ENCODE assay signal across 12 cellular contexts in genomic region chr18:38751897-38752296, GRCh38.
A peak's percentile ranks its signal among the peaks of the same experiment; 100 is the strongest.
DNase-seq lines count a peak whose midpoint lies in the region; TF ChIP-seq lines count a peak whose summit lies in the region.
"Had no signal": no experiment of that assay in that cellular context is flagged by ENCODE, and none has a peak within 500 bp of the region (broad histone marks: within the 10 kb centered on the region; RNA-seq: fewer than 3 reads in every experiment).

No MANE protein-coding gene starts in this region.

- intact Hi-C loops in stomach (cut with DNase I; ENCODE audit: low total_unique reads) (no loop called here), left ventricle myocardium inferior (cut with micrococcal nuclease) (no loop called here)

- peak; percentile 8 for DNase-seq in stimulated activated CD4-positive, alpha-beta T cell treated with anti-CD3 and anti-CD28 coated beads, Interleukin-15, amount 100 ng/mL, for 24 hours
- no peak for DNase-seq in stimulated activated CD4-positive, alpha-beta T cell treated with anti-CD3 and anti-CD28 coated beads, Interleukin-2, amount 100 ng/mL, for 48 hours
- DNase-seq in cerebellum (ENCODE audit: low spot score), result peak; percentile 15
- DNase-seq in type B pancreatic cell (ENCODE audit: extremely low spot score, unreplicated experiment), result no peak
- no peak for DNase-seq in stomach
- no peak for DNase-seq in left ventricle myocardium inferior
- DNase-seq in iPS-NIHi7 (ENCODE audit: extremely low spot score), result no peak
- DNase-seq: activated effector memory CD4-positive, alpha-beta T cell treated with Interleukin-2 at 50 U/mL for 16 hours; GOT3; NCI-H1105 treated with DMSO at 0.1 percent for 48 hours; small intestine had no signal

- H3K27ac ChIP-seq in stomach (peak overlapping the region in 1 of 5 donors; percentile 20), left ventricle myocardium inferior (replicated peaks) (no peak overlapping the region)

- no peaks in the 10 kb centered on the region for H3K9me3 Mint-ChIP-seq in nephron
- H3K9me3 Mint-ChIP-seq in type B pancreatic cell, result no peaks in the 10 kb centered on the region

- TF ChIP-seq EP300 in stomach (IDR thresholded peaks at IDR 0.05), result no peak

- H3K9me3 ChIP-seq in stomach (no peaks in the 10 kb centered on the region), left ventricle myocardium inferior (replicated peaks) (no peaks in the 10 kb centered on the region)

- no peaks in the 10 kb centered on the region for H3K36me3 ChIP-seq in stomach
- H3K36me3 ChIP-seq in left ventricle myocardium inferior, result no peaks in the 10 kb centered on the region

- H3K27me3 ChIP-seq in stomach (peaks cover 0 to 4% (median 0%) of the 10 kb centered on the region in 3 donors), left ventricle myocardium inferior (ENCODE audit: low read depth) (no peaks in the 10 kb centered on the region)

- TF ChIP-seq CTCF in nephron (IDR thresholded peaks at IDR 0.05; ENCODE audit: unreplicated experiment in 3 of 3) (no peak), type B pancreatic cell (conservative IDR thresholded peaks at IDR 0.05) (no peak), stomach (IDR thresholded peaks at IDR 0.05) (no peak), left ventricle myocardium inferior (IDR thresholded peaks at IDR 0.05; ENCODE audit: borderline replicate concordance) (no peak)

- TF ChIP-seq POLR2A in stomach (IDR thresholded peaks at IDR 0.05), result no peak

- H3K4me1 Mint-ChIP-seq in nephron (peaks cover 10% of the 10 kb centered on the region), type B pancreatic cell (ENCODE audit: unreplicated experiment) (peaks cover 17% of the 10 kb centered on the region)

- H3K4me1 ChIP-seq in stomach (peaks cover 0 to 8% (median 0%) of the 10 kb centered on the region in 4 donors), left ventricle myocardium inferior (no peaks in the 10 kb centered on the region)

- H3K27ac Mint-ChIP-seq in nephron (peak overlapping the region; percentile 21 to 76 (median 64)), type B pancreatic cell (no peak overlapping the region)

- H3K4me3 ChIP-seq in stomach (no peak overlapping the region), left ventricle myocardium inferior (no peak overlapping the region)

- 19 to 33% (median 28%) methylated on average over 8 of the region's 8 CpGs for WGBS in stomach, 5 donors

- no peaks in the 10 kb centered on the region for H3K36me3 Mint-ChIP-seq in nephron (ENCODE audit: low read depth)
- H3K36me3 Mint-ChIP-seq in type B pancreatic cell, result no peaks in the 10 kb centered on the region

- H3K27me3 Mint-ChIP-seq in nephron (ENCODE audit: low read depth) (no peaks in the 10 kb centered on the region), type B pancreatic cell (peaks cover 3% of the 10 kb centered on the region)

- H3K4me3 Mint-ChIP-seq in nephron, result peak overlapping the region in 1 of 3 experiments; percentile 1
- H3K4me3 Mint-ChIP-seq in type B pancreatic cell, result peak overlapping the region; percentile 57

Comparison
In these comparisons a context has a peak if more than half of its experiments do, and no peak if none do; other contexts are left out.
1. DNase-seq: peak in stimulated activated CD4-positive, alpha-beta T cell treated with anti-CD3 and anti-CD28 coated beads, Interleukin-15, amount 100 ng/mL, for 24 hours (single experiment) and cerebellum (single experiment); none in stimulated activated CD4-positive, alpha-beta T cell treated with anti-CD3 and anti-CD28 coated beads, Interleukin-2, amount 100 ng/mL, for 48 hours (0 of 2), type B pancreatic cell (single experiment), stomach (single experiment), left ventricle myocardium inferior (single experiment) and iPS-NIHi7 (single experiment).